Comparison of ENCODE assay signal across 21 cellular contexts in genomic region chr15:96549136-96549535, GRCh38.
DNase-seq lines count a peak whose midpoint lies in the region; ATAC-seq, FAIRE-seq and TF ChIP-seq lines count a peak whose summit lies in the region.
"Had no signal": no experiment of that assay in that cellular context is flagged by ENCODE, and none has a peak within 500 bp of the region (broad histone marks: within the 10 kb centered on the region; RNA-seq: fewer than 3 reads in every experiment).

No MANE protein-coding gene starts in this region.

- H3K9me3 ChIP-seq in hepatocyte (ENCODE audit: low read depth) (no peaks in the 10 kb centered on the region), MG63 (no peaks in the 10 kb centered on the region), Karpas-422 (ENCODE audit: low read length) (peaks cover 27% of the 10 kb centered on the region)
- H3K9me3 ChIP-seq: Caco-2 had no signal

- peaks cover 35% of the 10 kb centered on the region for H3K27me3 Mint-ChIP-seq in nephron (ENCODE audit: low read depth)
- H3K27me3 Mint-ChIP-seq: CD4-positive, alpha-beta T cell; IgD-negative memory B cell had no signal

- no peaks in the 10 kb centered on the region for H3K4me1 ChIP-seq in hepatocyte (ENCODE audit: insufficient read depth)
- no peaks in the 10 kb centered on the region for H3K4me1 ChIP-seq in Karpas-422 (ENCODE audit: low read length)
- H3K4me1 ChIP-seq: Caco-2 had no signal

- TF ChIP-seq CTCF in hepatocyte (IDR thresholded peaks at IDR 0.05; ENCODE audit: poor library complexity) (no peak), nephron (IDR thresholded peaks at IDR 0.05; ENCODE audit: unreplicated experiment in 3 of 3) (no peak)

- H3K4me3 Mint-ChIP-seq in nephron, result no peak overlapping the region
- H3K4me3 Mint-ChIP-seq: CD4-positive, alpha-beta T cell; IgD-negative memory B cell had no signal

- no peaks in the 10 kb centered on the region for H3K9me3 Mint-ChIP-seq in nephron
- H3K9me3 Mint-ChIP-seq: CD4-positive, alpha-beta T cell had no signal

- H3K9me2 ChIP-seq in hepatocyte (replicated peaks; ENCODE audit: insufficient read depth), result no peaks in the 10 kb centered on the region
- no peaks in the 10 kb centered on the region for H3K9me2 ChIP-seq in Karpas-422 (replicated peaks; ENCODE audit: insufficient read depth, low read length)

- WGBS in hepatocyte (ENCODE audit: low lambda C conversion rate, missing lambda C conversion rate), result 68% methylated on average over 1 of the region's 1 CpG

- peak; percentile 94 for FAIRE-seq in RCC 7860 (lab: Jason Lieb, UNC)
- no peak for FAIRE-seq in urothelium cell line (lab: Jason Lieb, UNC)
- FAIRE-seq: A204.1, D721Med, GM12892, GM18507, HepG2 had no signal

- no peaks in the 10 kb centered on the region for H4K20me1 ChIP-seq in hepatocyte (ENCODE audit: insufficient read depth, poor library complexity, severe bottlenecking)
- H4K20me1 ChIP-seq in Karpas-422 (ENCODE audit: insufficient read depth, low read depth, low read length), result no peaks in the 10 kb centered on the region

- H3K27ac ChIP-seq in hepatocyte (no peak overlapping the region), Karpas-422 (ENCODE audit: low read length) (no peak overlapping the region)
- H3K27ac ChIP-seq: C4-2B had no signal

- peak overlapping the region; percentile 45 to 89 (median 57) for H3K27ac Mint-ChIP-seq in nephron
- H3K27ac Mint-ChIP-seq: CD4-positive, alpha-beta T cell; IgD-negative memory B cell had no signal

- peaks cover 12% of the 10 kb centered on the region for H3K4me1 Mint-ChIP-seq in nephron
- H3K4me1 Mint-ChIP-seq: IgD-negative memory B cell had no signal

- DNase-seq in RCC 7860 (ENCODE audit: low spot score) (peak; percentile 43), hepatocyte (ENCODE audit: low spot score) (no peak), MG63 (no peak), Karpas-422 (no peak), left lobe of liver (ENCODE audit: low spot score) (no peak), urothelium cell line (ENCODE audit: low spot score) (no peak)
- DNase-seq: AML-193; Caco-2; CD4-positive, alpha-beta T cell; GDM1; GOT3; H7 had no signal

- H3K4me3 ChIP-seq in hepatocyte (no peak overlapping the region), MG63 (no peak overlapping the region), Karpas-422 (ENCODE audit: low read length) (no peak overlapping the region)

- H2AFZ ChIP-seq in hepatocyte (no peak overlapping the region), Karpas-422 (ENCODE audit: low read length) (no peak overlapping the region)

- H3K27me3 ChIP-seq in hepatocyte, result peaks cover 5% of the 10 kb centered on the region
- no peaks in the 10 kb centered on the region for H3K27me3 ChIP-seq in MG63
- no peaks in the 10 kb centered on the region for H3K27me3 ChIP-seq in Karpas-422 (ENCODE audit: low read length)

- H3K36me3 ChIP-seq in hepatocyte (replicated peaks; ENCODE audit: insufficient read depth, low read depth) (no peaks in the 10 kb centered on the region), MG63 (no peaks in the 10 kb centered on the region), Karpas-422 (ENCODE audit: insufficient read depth, low read length) (no peaks in the 10 kb centered on the region)

- no peak overlapping the region for H3K9ac ChIP-seq in Karpas-422 (ENCODE audit: low read length)

- no peaks in the 10 kb centered on the region for H3K36me3 Mint-ChIP-seq in nephron (ENCODE audit: low read depth)
- H3K36me3 Mint-ChIP-seq: IgD-negative memory B cell had no signal

- H3K79me2 ChIP-seq in hepatocyte, result no peaks in the 10 kb centered on the region
- H3K79me2 ChIP-seq in Karpas-422 (ENCODE audit: low read length), result no peaks in the 10 kb centered on the region

- ATAC-seq in left lobe of liver, result no peak
- ATAC-seq: HCT116, HepG2 had no signal

- peak overlapping the region; percentile 5 for H3K4me2 ChIP-seq in hepatocyte
- H3K4me2 ChIP-seq in Karpas-422 (ENCODE audit: low read depth, low read length, poor library complexity, severe bottlenecking), result no peak overlapping the region
